ENCODE assay signal across 15 cellular contexts in genomic region chr6:118704911-118705310, GRCh38. TPM values are rescaled to one million over a fixed set of nuclear protein-coding genes. Genes with fewer than 3 reads are reported as not detected.
DNase-seq lines count a peak whose midpoint lies in the region; ATAC-seq and TF ChIP-seq lines count a peak whose summit lies in the region.
"Had no signal": no experiment of that assay in that cellular context is flagged by ENCODE, and none has a peak within 500 bp of the region (broad histone marks: within the 10 kb centered on the region; RNA-seq: fewer than 3 reads in every experiment).

No MANE protein-coding gene starts in this region.

- H3K36me3 ChIP-seq in endocrine pancreas (ENCODE audit: control insufficient read depth, insufficient read depth, low read length) (no peaks in the 10 kb centered on the region), spleen (peaks cover 0 to 14% (median 0%) of the 10 kb centered on the region in 6 donors)
- H3K36me3 ChIP-seq: thyroid gland had no signal

- H3K9me3 ChIP-seq in T-helper 17 cell (ENCODE audit: control insufficient read depth, low read length, poor library complexity, severe bottlenecking) (no peaks in the 10 kb centered on the region), endocrine pancreas (ENCODE audit: control insufficient read depth, low read length) (no peaks in the 10 kb centered on the region), spleen (peaks cover 0 to 3% (median 0%) of the 10 kb centered on the region in 8 donors)
- H3K9me3 ChIP-seq: thyroid gland had no signal

- CTCF ChIA-PET in activated CD8-positive, alpha-beta memory T cell treated with anti-CD3 and anti-CD28 coated beads, Interleukin-2, amount 10 ng/mL, durations not matched to agents 7 days and 5 days (lab: Charles Lee), result interaction anchor here (1.3 kb wide), 2 partner anchors 9 to 78 kb away, joined by 4 to 5 read pairs; no protein-coding TSS in a partner anchor

- no peak overlapping the region for H3K9ac ChIP-seq in endocrine pancreas (ENCODE audit: control insufficient read depth, insufficient read depth, low read length)

- H3K27me3 ChIP-seq in endocrine pancreas (ENCODE audit: control insufficient read depth, insufficient read depth, low read length) (no peaks in the 10 kb centered on the region), spleen (replicated peaks in 1 of 7) (no peaks in the 10 kb centered on the region)
- H3K27me3 ChIP-seq: thyroid gland had no signal

- H3K27ac ChIP-seq in spleen, result peak overlapping the region in 5 of 8 donors; percentile 13 to 67 (median 59)
- H3K27ac ChIP-seq: thyroid gland, VCaP had no signal

- H3K4me1 Mint-ChIP-seq in activated CD8-positive, alpha-beta memory T cell treated with anti-CD3 and anti-CD28 coated beads, Interleukin-2, amount 10 ng/mL, durations not matched to agents 7 days and 5 days, result peaks cover 51% of the 10 kb centered on the region
- H3K4me1 Mint-ChIP-seq in T-helper 17 cell, result peaks cover 48% of the 10 kb centered on the region

- TF ChIP-seq CTCF in spleen (IDR thresholded peaks at IDR 0.05 in 8 of 11, conservative IDR thresholded peaks at IDR 0.05 in 3 of 11), result no peak
- TF ChIP-seq CTCF in GM20000 (IDR thresholded peaks at IDR 0.05; ENCODE audit: extremely low read depth, missing control alignments), result no peak

- H3K27ac Mint-ChIP-seq in activated CD8-positive, alpha-beta memory T cell treated with anti-CD3 and anti-CD28 coated beads, Interleukin-2, amount 10 ng/mL, durations not matched to agents 7 days and 5 days, result peak overlapping the region; percentile 72
- H3K27ac Mint-ChIP-seq in T-helper 17 cell, result peak overlapping the region; percentile 98

- TF ChIP-seq POLR2A in spleen (IDR thresholded peaks at IDR 0.05), result no peak

- DNase-seq in activated CD8-positive, alpha-beta memory T cell treated with anti-CD3 and anti-CD28 coated beads, Interleukin-2, amount 10 ng/mL, durations not matched to agents 7 days and 5 days, result no peak
- DNase-seq in activated CD8-positive, alpha-beta memory T cell treated with anti-CD3 and anti-CD28 coated beads for 24 hours, result no peak
- DNase-seq in T-helper 17 cell (no peak), spleen (no peak), NCI-H2081 treated with DMSO at 0.1 percent for 48 hours (lab: John Stamatoyannopoulos, UW) (no peak), GM20000 (ENCODE audit: low spot score) (no peak)
- DNase-seq: amygdala; NCI-H1694 treated with DMSO at 0.1 percent for 48 hours; PC-3; stimulated activated CD4-positive, alpha-beta T cell treated with anti-CD3 and anti-CD28 coated beads, Interleukin-4, amount 100 ng/mL, for 1 hour had no signal

- 57 to 80% (median 65%) methylated on average over 3 of the region's 3 CpGs for WGBS in spleen, 5 donors

- no peak overlapping the region for H3K4me3 Mint-ChIP-seq in activated CD8-positive, alpha-beta memory T cell treated with anti-CD3 and anti-CD28 coated beads, Interleukin-2, amount 10 ng/mL, durations not matched to agents 7 days and 5 days
- H3K4me3 Mint-ChIP-seq in T-helper 17 cell, result peak overlapping the region; percentile 91

- no peaks in the 10 kb centered on the region for H3K27me3 Mint-ChIP-seq in activated CD8-positive, alpha-beta memory T cell treated with anti-CD3 and anti-CD28 coated beads, Interleukin-2, amount 10 ng/mL, durations not matched to agents 7 days and 5 days
- H3K27me3 Mint-ChIP-seq in T-helper 17 cell, result no peaks in the 10 kb centered on the region

- H3K4me1 ChIP-seq in endocrine pancreas (ENCODE audit: control insufficient read depth, insufficient read depth, low read length) (peaks cover 16% of the 10 kb centered on the region), spleen (peaks cover 41 to 85% (median 57%) of the 10 kb centered on the region in 6 donors)

- intact Hi-C loops in spleen (cut with DNase I; ENCODE audit: low total_unique reads), result loop anchor here (10.0 kb wide), 1 partner anchor 50 kb away; the partner anchor contains the start of gene CEP85L

- ATAC-seq in activated CD8-positive, alpha-beta memory T cell treated with anti-CD3 and anti-CD28 coated beads, Interleukin-2, amount 10 ng/mL, durations not matched to agents 7 days and 5 days, result no peak
- ATAC-seq in T-helper 17 cell, result no peak
- ATAC-seq in HG03039 (IDR thresholded peaks at IDR 0.05; ENCODE audit: unreplicated experiment), result no peak
- ATAC-seq: esophagus mucosa, PC-3 had no signal

- no peaks in the 10 kb centered on the region for H3K9me3 Mint-ChIP-seq in activated CD8-positive, alpha-beta memory T cell treated with anti-CD3 and anti-CD28 coated beads, Interleukin-2, amount 10 ng/mL, durations not matched to agents 7 days and 5 days (ENCODE audit: low read depth)

- H3K36me3 Mint-ChIP-seq in activated CD8-positive, alpha-beta memory T cell treated with anti-CD3 and anti-CD28 coated beads, Interleukin-2, amount 10 ng/mL, durations not matched to agents 7 days and 5 days, result peaks cover 46% of the 10 kb centered on the region
- H3K36me3 Mint-ChIP-seq in T-helper 17 cell (ENCODE audit: low read depth), result peaks cover 10% of the 10 kb centered on the region

- H3K4me3 ChIP-seq in endocrine pancreas (ENCODE audit: control insufficient read depth, insufficient read depth, low read length) (peak overlapping the region; percentile 49), spleen (no peak overlapping the region)
- H3K4me3 ChIP-seq: thyroid gland had no signal

RNA-seq across cellular contexts. Expression of gene CEP85L, which starts 53.5 kb away (rescaled TPM):
- total RNA-seq in activated CD8-positive, alpha-beta memory T cell treated with anti-CD3 and anti-CD28 coated beads, Interleukin-2, amount 10 ng/mL, durations not matched to agents 7 days and 5 days, result 10 to 100 TPM; 32.9 to 39.6 TPM
- total RNA-seq in T-helper 17 cell (10 to 100 TPM; 87.6 to 95.6 TPM), spleen (10 to 100 TPM; 26.0 to 46.5 (median 33.4) TPM)
- 1 to 10 TPM; 6.3 to 8.2 (median 6.6) TPM for polyA plus RNA-seq in spleen
